ENCODE assay signal across 9 cellular contexts in genomic region chr15:92074646-92075045, GRCh38.
A peak's percentile ranks its signal among the peaks of the same experiment; 100 is the strongest.
DNase-seq lines count a peak whose midpoint lies in the region; ATAC-seq and TF ChIP-seq lines count a peak whose summit lies in the region.
"Had no signal": no experiment of that assay in that cellular context is flagged by ENCODE, and none has a peak within 500 bp of the region (broad histone marks: within the 10 kb centered on the region; RNA-seq: fewer than 3 reads in every experiment).

No MANE protein-coding gene starts in this region.

- no peaks in the 10 kb centered on the region for H3K36me3 ChIP-seq in skeletal muscle tissue (ENCODE audit: control insufficient read depth in 3 of 3, insufficient read depth in 3 of 3, low read length in 3 of 3)

- no peaks in the 10 kb centered on the region for H3K36me3 Mint-ChIP-seq in activated CD4-positive, alpha-beta T cell treated with anti-CD3 and anti-CD28 coated beads for 36 hours (ENCODE audit: low read depth)
- H3K36me3 Mint-ChIP-seq: brain had no signal

- H3K9me3 Mint-ChIP-seq in activated CD4-positive, alpha-beta T cell treated with anti-CD3 and anti-CD28 coated beads for 36 hours (ENCODE audit: low read depth) = no peaks in the 10 kb centered on the region
- H3K9me3 Mint-ChIP-seq: brain had no signal

- no peak overlapping the region for H3K4me3 Mint-ChIP-seq in activated CD4-positive, alpha-beta T cell treated with anti-CD3 and anti-CD28 coated beads for 36 hours
- H3K4me3 Mint-ChIP-seq: brain had no signal

- ATAC-seq in activated CD4-positive, alpha-beta T cell treated with anti-CD3 and anti-CD28 coated beads for 36 hours = no peak
- ATAC-seq in HG02852 (IDR thresholded peaks at IDR 0.05; ENCODE audit: unreplicated experiment) (no peak), GM21515 (IDR thresholded peaks at IDR 0.05; ENCODE audit: unreplicated experiment) (no peak)

- peaks cover 19 to 24% (median 22%) of the 10 kb centered on the region in 3 donors for H3K4me1 ChIP-seq in skeletal muscle tissue (ENCODE audit: control insufficient read depth in 3 of 3, insufficient read depth in 3 of 3, low read length in 3 of 3)

- CTCF ChIA-PET in activated CD4-positive, alpha-beta T cell treated with anti-CD3 and anti-CD28 coated beads for 36 hours (lab: Charles Lee) = interaction anchor here (0.7 to 1.6 kb wide), 2 partner anchors 8 to 13 kb away, joined by 3 to 4 read pairs; no protein-coding TSS in a partner anchor
- CTCF ChIA-PET in RWPE1 (lab: Yijun Ruan, JAX) = no interaction called here

- no peak for TF ChIP-seq CTCF in RWPE1 (conservative IDR thresholded peaks at IDR 0.05; ENCODE audit: low read depth)
- no peak for TF ChIP-seq CTCF in fibroblast of the aortic adventitia (IDR thresholded peaks at IDR 0.05; ENCODE audit: insufficient read depth, low read length)

- no peaks in the 10 kb centered on the region for H3K27me3 Mint-ChIP-seq in activated CD4-positive, alpha-beta T cell treated with anti-CD3 and anti-CD28 coated beads for 36 hours
- H3K27me3 Mint-ChIP-seq: brain had no signal

- H3K27ac ChIP-seq in RWPE1 = peak overlapping the region; percentile 28; the same call in 1 of the 2 replicates
- peak overlapping the region; percentile 17 for H3K27ac ChIP-seq in skeletal muscle tissue (ENCODE audit: low read depth, low read length)

- H3K9me3 ChIP-seq in skeletal muscle tissue (ENCODE audit: control insufficient read depth in 3 of 3, low read length in 3 of 3) = no peaks in the 10 kb centered on the region

- peaks cover 33% of the 10 kb centered on the region for H3K4me1 Mint-ChIP-seq in activated CD4-positive, alpha-beta T cell treated with anti-CD3 and anti-CD28 coated beads for 36 hours

- peak; percentile 22 for DNase-seq in activated CD4-positive, alpha-beta T cell treated with anti-CD3 and anti-CD28 coated beads for 36 hours
- DNase-seq in activated CD4-positive, alpha-beta T cell treated with anti-CD3 and anti-CD28 coated beads, Interleukin-2, amount 50 U/mL, for 4 hours = no peak
- DNase-seq in RWPE1 (ENCODE audit: low spot score) (no peak), fibroblast of the aortic adventitia (ENCODE audit: low read depth) (peak; percentile 91), LoVo (ENCODE audit: low spot score) (no peak)

- H3K27ac Mint-ChIP-seq in activated CD4-positive, alpha-beta T cell treated with anti-CD3 and anti-CD28 coated beads for 36 hours = no peak overlapping the region
- H3K27ac Mint-ChIP-seq: brain had no signal

- H3K27me3 ChIP-seq in skeletal muscle tissue (ENCODE audit: control insufficient read depth in 3 of 3, insufficient read depth in 3 of 3, low read length in 3 of 3) = no peaks in the 10 kb centered on the region

- POLR2A ChIA-PET in activated CD4-positive, alpha-beta T cell treated with anti-CD3 and anti-CD28 coated beads for 36 hours (lab: Charles Lee) = no interaction called here
- POLR2A ChIA-PET in RWPE1 (lab: Yijun Ruan, JAX; ENCODE audit: low non-redundant PET) = no interaction called here

- no peak overlapping the region for H3K9ac ChIP-seq in skeletal muscle tissue (ENCODE audit: low read depth in 1 of 3, low read length in 3 of 3)

- intact Hi-C loops in activated CD4-positive, alpha-beta T cell treated with anti-CD3 and anti-CD28 coated beads for 36 hours (cut with DNase I, micrococcal nuclease) = loop anchor here (5.0 kb wide), 2 partner anchors 62 to 132 kb away; no protein-coding TSS in a partner anchor

- no peak overlapping the region for H3K4me3 ChIP-seq in fibroblast of the aortic adventitia (ENCODE audit: low read depth, low read length)
- H3K4me3 ChIP-seq in skeletal muscle tissue (ENCODE audit: low read length in 3 of 3) = no peak overlapping the region

Comparison
In these comparisons a context has a peak if more than half of its experiments do, and no peak if none do; other contexts are left out.
1. DNase-seq: peak in activated CD4-positive, alpha-beta T cell treated with anti-CD3 and anti-CD28 coated beads for 36 hours (single experiment) and fibroblast of the aortic adventitia (single experiment); none in activated CD4-positive, alpha-beta T cell treated with anti-CD3 and anti-CD28 coated beads, Interleukin-2, amount 50 U/mL, for 4 hours (0 of 2), RWPE1 (single experiment) and LoVo (single experiment).